Comparison of ENCODE assay signal across 13 cellular contexts in genomic region chr17:41520821-41521521, GRCh38. TPM values are rescaled to one million over a fixed set of nuclear protein-coding genes. Genes with fewer than 3 reads are reported as not detected.
DNase-seq lines count a peak whose midpoint lies in the region; ATAC-seq and TF ChIP-seq lines count a peak whose summit lies in the region.
"Had no signal": no experiment of that assay in that cellular context is flagged by ENCODE, and none has a peak within 500 bp of the region (broad histone marks: within the 10 kb centered on the region; RNA-seq: fewer than 3 reads in every experiment).

No MANE protein-coding gene starts in this region.

- DNase-seq in EL (peak; percentile 25), NCI-H2029 treated with DMSO at 0.1 percent for 48 hours (lab: John Stamatoyannopoulos, UW) (peak; percentile 70), amniotic epithelial cell (ENCODE audit: low read depth) (peak; percentile 33), omental fat pad (ENCODE audit: low spot score) (no peak), 8988T (no peak), AML-193 (lab: John Stamatoyannopoulos, UW) (no peak), NCI-H510A treated with DMSO at 0.1 percent for 48 hours (lab: John Stamatoyannopoulos, UW) (no peak)
- DNase-seq: left cardiac atrium, NCI-H187, tibial artery had no signal

- TF ChIP-seq CTCF in omental fat pad (IDR thresholded peaks at IDR 0.05): no peak

- ATAC-seq in omental fat pad (ENCODE audit: low FRiP score) (peak; percentile 41), GM18868 (IDR thresholded peaks at IDR 0.05; ENCODE audit: unreplicated experiment) (no peak)

RNA-seq across cellular contexts. Expression of gene KRT15, which starts 2.3 kb away (rescaled TPM):
- total RNA-seq in omental fat pad: 1 to 10 TPM in 2 of 4 donors, under 1 TPM in 1, not detected in 1; 0.31 to 2.5 (median 1.8) TPM
- total RNA-seq: activated CD8-positive, alpha-beta memory T cell treated with anti-CD3 and anti-CD28 coated beads for 36 hours had no signal

RNA-seq across cellular contexts. Expression of gene KRT19, which starts 7.1 kb away (rescaled TPM):
- total RNA-seq in omental fat pad: 100 to 1,000 TPM in 2 of 4 donors, 10 to 100 TPM in 2; 22.1 to 838 (median 270) TPM
- total RNA-seq: activated CD8-positive, alpha-beta memory T cell treated with anti-CD3 and anti-CD28 coated beads for 36 hours had no signal

RNA-seq across cellular contexts. Expression of gene KRT13, which starts 15.6 kb away (rescaled TPM):
- total RNA-seq in omental fat pad: under 1 TPM in 1 of 4 donors, not detected in 3; 0.65 TPM
- total RNA-seq: activated CD8-positive, alpha-beta memory T cell treated with anti-CD3 and anti-CD28 coated beads for 36 hours; H4; left cardiac atrium had no signal

RNA-seq across cellular contexts. Expression of gene KRT36, which starts 31.3 kb away (rescaled TPM):
- total RNA-seq in omental fat pad: not detected
- total RNA-seq: activated CD8-positive, alpha-beta memory T cell treated with anti-CD3 and anti-CD28 coated beads for 36 hours; H4; left cardiac atrium had no signal

RNA-seq across cellular contexts. Expression of gene KRT35, which starts 40.0 kb away (rescaled TPM):
- total RNA-seq in omental fat pad: not detected
- total RNA-seq: activated CD8-positive, alpha-beta memory T cell treated with anti-CD3 and anti-CD28 coated beads for 36 hours; H4; left cardiac atrium had no signal

Comparison
In these comparisons a context has a peak if more than half of its experiments do, and no peak if none do; other contexts are left out.
1. DNase-seq: peak in EL (single experiment), NCI-H2029 treated with DMSO at 0.1 percent for 48 hours (single experiment) and amniotic epithelial cell (single experiment); none in omental fat pad (single experiment), 8988T (single experiment), AML-193 (0 of 2) and NCI-H510A treated with DMSO at 0.1 percent for 48 hours (single experiment).